Comparison of ENCODE assay signal across 23 cellular contexts in genomic region chr19:5149930-5150329, GRCh38.
"Had no signal": no experiment of that assay in that cellular context is flagged by ENCODE, and none has a peak within 500 bp of the region (broad histone marks: within the 10 kb centered on the region; RNA-seq: fewer than 3 reads in every experiment).

No MANE protein-coding gene starts in this region.

- H3K4me3 Mint-ChIP-seq: activated naive CD8-positive, alpha-beta T cell; activated T-cell treated with anti-CD3 and anti-CD28 coated beads, Interleukin-2, amount 50 U/mL, for 24 hours; central memory CD8-positive, alpha-beta T cell; immature natural killer cell; natural killer cell; stimulated activated naive CD8-positive, alpha-beta T cell treated with anti-CD3 and anti-CD28 coated beads, Interleukin-15, Interleukin-2, amounts not matched to agents 100 ng/mL and 50 ng/mL, for 24 hours had no signal

- H3K4me1 Mint-ChIP-seq: central memory CD8-positive, alpha-beta T cell had no signal

- H3K9me3 Mint-ChIP-seq: activated T-cell treated with anti-CD3 and anti-CD28 coated beads, Interleukin-2, amount 50 U/mL, for 24 hours; activated T-helper 2 cell treated with anti-CD3 and anti-CD28 coated beads, Interferon-gamma antibody, Interleukin-2, Interleukin-4, amounts not matched to agents 10 μg/mL and 5 μg/mL and 100 μg/mL, durations not matched to agents 14 hours and 24 hours and 36 hours; central memory CD8-positive, alpha-beta T cell; immature natural killer cell; natural killer cell; stimulated activated naive CD8-positive, alpha-beta T cell treated with anti-CD3 and anti-CD28 coated beads, Interleukin-15, Interleukin-2, amounts not matched to agents 100 ng/mL and 50 ng/mL, for 24 hours; WTC11 had no signal

- H3K36me3 ChIP-seq: ovary had no signal

- H3K9me3 ChIP-seq: breast epithelium, left lung, neutrophil, ovary, prostate gland, thyroid gland had no signal

- H3K4me3 ChIP-seq: breast epithelium, coronary artery, left lung, ovary, prostate gland, thyroid gland had no signal

- H3K27ac ChIP-seq: breast epithelium, coronary artery, epithelial cell of prostate, left lung, neutrophil, ovary, prostate gland, thyroid gland had no signal

- H3K27me3 Mint-ChIP-seq: activated naive CD8-positive, alpha-beta T cell; activated T-cell treated with anti-CD3 and anti-CD28 coated beads, Interleukin-2, amount 50 U/mL, for 24 hours; central memory CD8-positive, alpha-beta T cell; stimulated activated naive CD8-positive, alpha-beta T cell treated with anti-CD3 and anti-CD28 coated beads, Interleukin-15, Interleukin-2, amounts not matched to agents 100 ng/mL and 50 ng/mL, for 24 hours had no signal

- H3K27me3 ChIP-seq: breast epithelium, left lung, neutrophil, ovary, thyroid gland had no signal

- ATAC-seq: left lung, natural killer cell, right cardiac atrium had no signal

- H3K4me1 ChIP-seq: breast epithelium, left lung, prostate gland, thyroid gland had no signal

- H3K36me3 Mint-ChIP-seq: natural killer cell had no signal

- DNase-seq: activated naive CD4-positive, alpha-beta T cell; activated T-cell treated with anti-CD3 and anti-CD28 coated beads, Interleukin-2, amount 50 U/mL, for 24 hours; immature natural killer cell; kidney glomerular epithelial cell; natural killer cell; right cardiac atrium; stimulated activated CD4-positive, alpha-beta T cell treated with anti-CD3 and anti-CD28 coated beads, Interleukin-12 subunit alpha, Interleukin-12 subunit beta, amount 100 ng/mL, for 4 hours; stimulated activated CD4-positive, alpha-beta T cell treated with anti-CD3 and anti-CD28 coated beads, Interleukin-4, amount 100 ng/mL, for 4 hours; substantia nigra; T-helper 9 cell; thyroid gland had no signal
